1 cellular context compared by ENCODE assay signal in the genomic region with DNA sequence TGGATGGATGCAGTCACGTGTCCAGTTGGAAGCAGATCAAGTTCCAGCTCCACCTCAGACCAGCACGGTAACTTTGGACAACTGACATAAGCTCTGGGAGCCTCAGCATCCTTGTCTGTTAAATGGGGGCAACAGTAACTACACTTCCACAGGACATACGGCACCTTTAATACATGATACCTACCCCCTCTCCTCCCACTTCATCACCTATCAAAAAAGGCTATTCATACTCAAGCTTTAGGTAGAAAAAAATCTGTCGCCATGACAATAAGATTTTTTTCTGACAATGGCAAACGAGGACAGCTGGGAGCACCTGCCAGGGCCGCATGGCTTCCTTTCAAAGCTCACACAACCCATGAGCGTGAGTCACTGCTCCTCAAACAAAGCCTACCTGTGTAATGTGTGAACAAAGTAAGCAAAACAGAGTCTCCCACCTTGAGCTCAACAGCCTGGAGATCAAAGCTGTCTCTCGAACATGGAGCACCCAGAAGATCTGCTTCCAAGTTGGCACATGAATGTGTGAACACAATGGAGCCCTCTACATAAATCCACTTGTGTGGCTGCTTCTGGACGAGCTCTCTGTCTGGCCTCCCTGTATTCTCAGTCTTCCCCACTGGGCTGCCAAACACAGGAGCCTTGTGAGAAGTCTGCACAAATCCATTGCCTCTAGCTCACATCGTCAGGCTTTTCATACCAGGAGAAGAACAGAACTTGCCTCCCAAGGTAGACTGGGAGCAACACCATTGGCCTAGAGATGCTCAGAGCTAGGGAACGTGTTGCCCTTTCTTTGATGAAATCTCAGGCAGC.
TF ChIP-seq lines count a peak whose summit lies in the region.

No MANE protein-coding gene starts in this region.

TF ChIP-seq in HepG2, 621 proteins besides CTCF, POLR2A, EP300 and RAD21 (continued from another document and continues in another):
- TF ChIP-seq, protein P1, sequence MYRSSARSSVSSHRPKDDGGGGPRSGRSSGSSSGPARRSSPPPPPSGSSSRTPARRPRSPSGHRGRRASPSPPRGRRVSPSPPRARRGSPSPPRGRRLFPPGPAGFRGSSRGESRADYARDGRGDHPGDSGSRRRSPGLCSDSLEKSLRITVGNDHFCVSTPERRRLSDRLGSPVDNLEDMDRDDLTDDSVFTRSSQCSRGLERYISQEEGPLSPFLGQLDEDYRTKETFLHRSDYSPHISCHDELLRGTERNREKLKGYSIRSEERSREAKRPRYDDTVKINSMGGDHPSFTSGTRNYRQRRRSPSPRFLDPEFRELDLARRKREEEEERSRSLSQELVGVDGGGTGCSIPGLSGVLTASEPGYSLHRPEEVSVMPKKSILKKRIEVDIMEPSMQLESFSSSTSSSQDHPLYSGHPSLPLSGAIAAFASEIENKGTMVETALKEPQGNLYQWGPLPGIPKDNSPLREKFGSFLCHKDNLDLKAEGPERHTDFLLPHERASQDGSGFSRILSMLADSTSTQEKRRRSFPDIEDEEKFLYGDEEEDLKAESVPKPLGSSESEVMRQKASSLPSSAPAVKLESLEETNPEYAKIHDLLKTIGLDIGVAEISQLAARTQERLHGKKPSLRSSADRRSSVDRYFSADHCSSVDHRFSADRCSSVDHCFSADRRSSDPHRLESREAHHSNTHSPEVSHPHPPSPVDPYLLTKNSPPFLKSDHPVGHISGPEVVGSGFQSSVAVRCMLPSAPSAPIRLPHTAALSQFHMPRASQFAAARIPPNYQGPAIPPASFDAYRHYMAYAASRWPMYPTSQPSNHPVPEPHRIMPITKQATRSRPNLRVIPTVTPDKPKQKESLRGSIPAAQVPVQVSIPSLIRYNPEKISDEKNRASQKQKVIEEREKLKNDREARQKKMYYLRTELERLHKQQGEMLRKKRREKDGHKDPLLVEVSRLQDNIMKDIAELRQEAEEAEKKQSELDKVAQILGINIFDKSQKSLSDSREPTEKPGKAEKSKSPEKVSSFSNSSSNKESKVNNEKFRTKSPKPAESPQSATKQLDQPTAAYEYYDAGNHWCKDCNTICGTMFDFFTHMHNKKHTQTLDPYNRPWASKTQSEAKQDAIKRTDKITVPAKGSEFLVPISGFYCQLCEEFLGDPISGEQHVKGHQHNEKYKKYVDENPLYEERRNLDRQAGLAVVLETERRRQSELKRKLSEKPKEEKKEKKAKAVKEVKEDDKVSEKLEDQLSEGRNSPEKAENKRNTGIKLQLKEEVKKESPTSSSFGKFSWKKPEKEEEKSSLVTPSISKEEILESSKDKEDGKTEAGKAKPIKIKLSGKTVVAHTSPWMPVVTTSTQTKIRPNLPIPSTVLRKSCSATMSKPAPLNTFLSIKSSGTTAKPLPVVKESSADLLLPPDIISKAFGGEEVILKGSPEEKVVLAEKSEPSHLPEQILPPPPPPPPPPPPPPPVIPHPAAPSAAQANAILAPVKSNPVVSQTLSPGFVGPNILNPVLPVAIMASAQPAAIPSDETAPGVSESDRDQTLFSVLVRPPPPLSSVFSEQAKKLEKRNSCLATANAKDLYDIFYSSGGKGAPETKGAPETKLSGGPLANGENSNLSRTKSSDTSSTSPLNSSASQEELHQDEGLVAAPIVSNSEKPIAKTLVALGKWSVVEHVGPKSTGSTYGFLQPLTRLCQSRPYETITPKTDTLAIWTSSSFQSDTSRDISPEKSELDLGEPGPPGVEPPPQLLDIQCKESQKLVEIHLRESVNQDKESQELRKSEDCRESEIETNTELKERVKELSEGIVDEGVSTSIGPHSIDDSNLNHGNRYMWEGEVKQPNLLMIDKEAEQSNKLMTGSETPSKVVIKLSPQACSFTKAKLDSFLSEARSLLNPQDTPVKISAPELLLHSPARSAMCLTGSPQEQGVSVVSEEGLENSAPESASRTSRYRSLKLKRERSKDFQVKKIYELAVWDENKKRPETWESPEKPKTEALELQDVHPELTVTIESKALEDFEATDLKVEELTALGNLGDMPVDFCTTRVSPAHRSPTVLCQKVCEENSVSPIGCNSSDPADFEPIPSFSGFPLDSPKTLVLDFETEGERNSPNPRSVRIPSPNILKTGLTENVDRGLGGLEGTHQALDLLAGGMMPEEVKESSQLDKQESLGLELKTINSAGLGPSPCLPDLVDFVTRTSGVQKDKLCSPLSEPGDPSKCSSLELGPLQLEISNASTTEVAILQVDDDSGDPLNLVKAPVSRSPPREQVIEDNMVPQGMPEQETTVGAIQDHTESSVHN (CRISPR knock-in tag; IDR thresholded peaks at IDR 0.05) = peak; percentile 64; the same call in 1 of the 2 replicates
- TF ChIP-seq HNF4G (IDR thresholded peaks at IDR 0.05; ENCODE audit: borderline replicate concordance, low read depth, low read length) = no peak
- no peak; the same call in 1 of the 2 replicates for TF ChIP-seq HNF4G (CRISPR knock-in tag; IDR thresholded peaks at IDR 0.05; ENCODE audit: borderline replicate concordance, low read depth)
- TF ChIP-seq HMG20A (CRISPR knock-in tag; IDR thresholded peaks at IDR 0.05; ENCODE audit: borderline replicate concordance) = peak; percentile 97
- TF ChIP-seq SIX1 (CRISPR knock-in tag; IDR thresholded peaks at IDR 0.05; ENCODE audit: borderline replicate concordance) = peak; percentile 36; the same call in 1 of the 2 replicates
- TF ChIP-seq, protein P2, sequence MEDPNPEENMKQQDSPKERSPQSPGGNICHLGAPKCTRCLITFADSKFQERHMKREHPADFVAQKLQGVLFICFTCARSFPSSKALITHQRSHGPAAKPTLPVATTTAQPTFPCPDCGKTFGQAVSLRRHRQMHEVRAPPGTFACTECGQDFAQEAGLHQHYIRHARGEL (CRISPR knock-in tag; IDR thresholded peaks at IDR 0.05) = no peak
- TF ChIP-seq, protein P3, sequence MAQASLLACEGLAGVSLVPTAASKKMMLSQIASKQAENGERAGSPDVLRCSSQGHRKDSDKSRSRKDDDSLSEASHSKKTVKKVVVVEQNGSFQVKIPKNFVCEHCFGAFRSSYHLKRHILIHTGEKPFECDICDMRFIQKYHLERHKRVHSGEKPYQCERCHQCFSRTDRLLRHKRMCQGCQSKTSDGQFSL (CRISPR knock-in tag; IDR thresholded peaks at IDR 0.05) = peak; percentile 58; the same call in 1 of the 2 replicates
- TF ChIP-seq NFYC (CRISPR knock-in tag; IDR thresholded peaks at IDR 0.05) = no peak; the same call in 1 of the 2 replicates
- no peak for TF ChIP-seq SP1 (IDR thresholded peaks at IDR 0.05)
- TF ChIP-seq SP1 (CRISPR knock-in tag; IDR thresholded peaks at IDR 0.05) = no peak
- peak; percentile 45; the same call in 1 of the 2 replicates for TF ChIP-seq FOXA1 (IDR thresholded peaks at IDR 0.05)
- peak; percentile 92 for TF ChIP-seq FOXA1 (CRISPR knock-in tag; IDR thresholded peaks at IDR 0.05)
- TF ChIP-seq DPF2 (CRISPR knock-in tag; IDR thresholded peaks at IDR 0.05; ENCODE audit: borderline replicate concordance, low read depth) = peak; percentile 89
- TF ChIP-seq ZNF629 (CRISPR knock-in tag; conservative IDR thresholded peaks at IDR 0.05) = peak; percentile 99
- TF ChIP-seq ZNF292 (CRISPR knock-in tag; IDR thresholded peaks at IDR 0.05; ENCODE audit: borderline replicate concordance, low read depth) = peak; percentile 99; the same call in 1 of the 2 replicates
- TF ChIP-seq RFX1 (IDR thresholded peaks at IDR 0.05) = peak; percentile 89
- peak; percentile 93 for TF ChIP-seq SSRP1 (CRISPR knock-in tag; IDR thresholded peaks at IDR 0.05)
- TF ChIP-seq SOX6 (IDR thresholded peaks at IDR 0.05) = no peak
- peak; percentile 99 for TF ChIP-seq SOX6 (CRISPR knock-in tag; IDR thresholded peaks at IDR 0.05)
- 0 out of 2 replicates have a peak, but pooled peaks have one; percentile 36 for TF ChIP-seq ZNF557 (CRISPR knock-in tag; IDR thresholded peaks at IDR 0.05)
- TF ChIP-seq ZNF3 (CRISPR knock-in tag; IDR thresholded peaks at IDR 0.05) = peak; percentile 43
- TF ChIP-seq ZNF431 (CRISPR knock-in tag; IDR thresholded peaks at IDR 0.05; ENCODE audit: borderline replicate concordance, low read depth) = 0 out of 2 replicates have a peak, but pooled peaks have one; percentile 31
- TF ChIP-seq PLRG1 (conservative IDR thresholded peaks at IDR 0.05) = no peak
- TF ChIP-seq, protein P4, sequence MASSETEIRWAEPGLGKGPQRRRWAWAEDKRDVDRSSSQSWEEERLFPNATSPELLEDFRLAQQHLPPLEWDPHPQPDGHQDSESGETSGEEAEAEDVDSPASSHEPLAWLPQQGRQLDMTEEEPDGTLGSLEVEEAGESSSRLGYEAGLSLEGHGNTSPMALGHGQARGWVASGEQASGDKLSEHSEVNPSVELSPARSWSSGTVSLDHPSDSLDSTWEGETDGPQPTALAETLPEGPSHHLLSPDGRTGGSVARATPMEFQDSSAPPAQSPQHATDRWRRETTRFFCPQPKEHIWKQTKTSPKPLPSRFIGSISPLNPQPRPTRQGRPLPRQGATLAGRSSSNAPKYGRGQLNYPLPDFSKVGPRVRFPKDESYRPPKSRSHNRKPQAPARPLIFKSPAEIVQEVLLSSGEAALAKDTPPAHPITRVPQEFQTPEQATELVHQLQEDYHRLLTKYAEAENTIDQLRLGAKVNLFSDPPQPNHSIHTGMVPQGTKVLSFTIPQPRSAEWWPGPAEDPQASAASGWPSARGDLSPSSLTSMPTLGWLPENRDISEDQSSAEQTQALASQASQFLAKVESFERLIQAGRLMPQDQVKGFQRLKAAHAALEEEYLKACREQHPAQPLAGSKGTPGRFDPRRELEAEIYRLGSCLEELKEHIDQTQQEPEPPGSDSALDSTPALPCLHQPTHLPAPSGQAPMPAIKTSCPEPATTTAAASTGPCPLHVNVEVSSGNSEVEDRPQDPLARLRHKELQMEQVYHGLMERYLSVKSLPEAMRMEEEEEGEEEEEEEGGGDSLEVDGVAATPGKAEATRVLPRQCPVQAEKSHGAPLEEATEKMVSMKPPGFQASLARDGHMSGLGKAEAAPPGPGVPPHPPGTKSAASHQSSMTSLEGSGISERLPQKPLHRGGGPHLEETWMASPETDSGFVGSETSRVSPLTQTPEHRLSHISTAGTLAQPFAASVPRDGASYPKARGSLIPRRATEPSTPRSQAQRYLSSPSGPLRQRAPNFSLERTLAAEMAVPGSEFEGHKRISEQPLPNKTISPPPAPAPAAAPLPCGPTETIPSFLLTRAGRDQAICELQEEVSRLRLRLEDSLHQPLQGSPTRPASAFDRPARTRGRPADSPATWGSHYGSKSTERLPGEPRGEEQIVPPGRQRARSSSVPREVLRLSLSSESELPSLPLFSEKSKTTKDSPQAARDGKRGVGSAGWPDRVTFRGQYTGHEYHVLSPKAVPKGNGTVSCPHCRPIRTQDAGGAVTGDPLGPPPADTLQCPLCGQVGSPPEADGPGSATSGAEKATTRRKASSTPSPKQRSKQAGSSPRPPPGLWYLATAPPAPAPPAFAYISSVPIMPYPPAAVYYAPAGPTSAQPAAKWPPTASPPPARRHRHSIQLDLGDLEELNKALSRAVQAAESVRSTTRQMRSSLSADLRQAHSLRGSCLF (CRISPR knock-in tag; IDR thresholded peaks at IDR 0.05; ENCODE audit: borderline replicate concordance) = no peak
- TF ChIP-seq PCBP2 (optimal IDR thresholded peaks at IDR 0.05; ENCODE audit: low read depth, low read length, poor library complexity, severe bottlenecking) = peak; percentile 8
- peak; percentile 46; the same call in 1 of the 2 replicates for TF ChIP-seq ZSCAN9 (CRISPR knock-in tag; IDR thresholded peaks at IDR 0.05; ENCODE audit: borderline replicate concordance)
- TF ChIP-seq RBM22 (optimal IDR thresholded peaks at IDR 0.05; ENCODE audit: low read length) = peak; percentile 64
- TF ChIP-seq RFXANK (CRISPR knock-in tag; IDR thresholded peaks at IDR 0.05) = peak; percentile 51; the same call in 1 of the 2 replicates
- TF ChIP-seq ZNF790 (CRISPR knock-in tag; IDR thresholded peaks at IDR 0.05; ENCODE audit: borderline replicate concordance) = no peak
- peak; percentile 76 for TF ChIP-seq SKI (IDR thresholded peaks at IDR 0.05; ENCODE audit: partially characterized antibody)
- peak; percentile 77 for TF ChIP-seq GZF1 (CRISPR knock-in tag; IDR thresholded peaks at IDR 0.05)
- peak; percentile 100 for TF ChIP-seq FOSL2 (CRISPR knock-in tag; IDR thresholded peaks at IDR 0.05)
- TF ChIP-seq ZNF337 (CRISPR knock-in tag; IDR thresholded peaks at IDR 0.05; ENCODE audit: borderline replicate concordance, low read depth) = peak; percentile 68; the same call in 1 of the 2 replicates
- TF ChIP-seq, protein P5, sequence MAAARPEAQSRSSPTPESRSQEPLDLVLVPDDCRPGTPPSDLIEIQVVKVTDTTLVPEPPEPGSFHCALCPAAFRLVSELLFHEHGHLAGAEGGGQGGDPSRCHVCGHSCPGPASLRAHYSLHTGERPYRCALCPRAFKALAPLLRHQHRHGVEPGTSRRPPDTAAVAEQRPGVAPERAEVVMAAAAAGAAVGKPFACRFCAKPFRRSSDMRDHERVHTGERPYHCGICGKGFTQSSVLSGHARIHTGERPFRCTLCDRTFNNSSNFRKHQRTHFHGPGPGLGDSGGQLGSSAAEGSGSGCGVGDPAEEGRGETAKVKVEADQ (CRISPR knock-in tag; IDR thresholded peaks at IDR 0.05; ENCODE audit: borderline replicate concordance) = 0 out of 2 replicates have a peak, but pooled peaks have one; percentile 24
- TF ChIP-seq, protein P6, sequence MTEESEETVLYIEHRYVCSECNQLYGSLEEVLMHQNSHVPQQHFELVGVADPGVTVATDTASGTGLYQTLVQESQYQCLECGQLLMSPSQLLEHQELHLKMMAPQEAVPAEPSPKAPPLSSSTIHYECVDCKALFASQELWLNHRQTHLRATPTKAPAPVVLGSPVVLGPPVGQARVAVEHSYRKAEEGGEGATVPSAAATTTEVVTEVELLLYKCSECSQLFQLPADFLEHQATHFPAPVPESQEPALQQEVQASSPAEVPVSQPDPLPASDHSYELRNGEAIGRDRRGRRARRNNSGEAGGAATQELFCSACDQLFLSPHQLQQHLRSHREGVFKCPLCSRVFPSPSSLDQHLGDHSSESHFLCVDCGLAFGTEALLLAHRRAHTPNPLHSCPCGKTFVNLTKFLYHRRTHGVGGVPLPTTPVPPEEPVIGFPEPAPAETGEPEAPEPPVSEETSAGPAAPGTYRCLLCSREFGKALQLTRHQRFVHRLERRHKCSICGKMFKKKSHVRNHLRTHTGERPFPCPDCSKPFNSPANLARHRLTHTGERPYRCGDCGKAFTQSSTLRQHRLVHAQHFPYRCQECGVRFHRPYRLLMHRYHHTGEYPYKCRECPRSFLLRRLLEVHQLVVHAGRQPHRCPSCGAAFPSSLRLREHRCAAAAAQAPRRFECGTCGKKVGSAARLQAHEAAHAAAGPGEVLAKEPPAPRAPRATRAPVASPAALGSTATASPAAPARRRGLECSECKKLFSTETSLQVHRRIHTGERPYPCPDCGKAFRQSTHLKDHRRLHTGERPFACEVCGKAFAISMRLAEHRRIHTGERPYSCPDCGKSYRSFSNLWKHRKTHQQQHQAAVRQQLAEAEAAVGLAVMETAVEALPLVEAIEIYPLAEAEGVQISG (CRISPR knock-in tag; IDR thresholded peaks at IDR 0.05) = peak; percentile 63
- TF ChIP-seq, protein P7, sequence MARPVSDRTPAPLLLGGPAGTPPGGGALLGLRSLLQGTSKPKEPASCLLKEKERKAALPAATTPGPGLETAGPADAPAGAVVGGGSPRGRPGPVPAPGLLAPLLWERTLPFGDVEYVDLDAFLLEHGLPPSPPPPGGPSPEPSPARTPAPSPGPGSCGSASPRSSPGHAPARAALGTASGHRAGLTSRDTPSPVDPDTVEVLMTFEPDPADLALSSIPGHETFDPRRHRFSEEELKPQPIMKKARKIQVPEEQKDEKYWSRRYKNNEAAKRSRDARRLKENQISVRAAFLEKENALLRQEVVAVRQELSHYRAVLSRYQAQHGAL (CRISPR knock-in tag; IDR thresholded peaks at IDR 0.05; ENCODE audit: not compliant biosample characterization) = peak; percentile 77
- TF ChIP-seq HDAC1 (CRISPR knock-in tag; IDR thresholded peaks at IDR 0.05) = peak; percentile 92
- 0 out of 2 replicates have a peak, but pooled peaks have one; percentile 24 for TF ChIP-seq ZC3H4 (CRISPR knock-in tag; IDR thresholded peaks at IDR 0.05; ENCODE audit: borderline replicate concordance)
